In genomic region chrX:41922125-41922521, GRCh38 we compare ENCODE assay signal across 8 cellular contexts. TPM values are rescaled to one million over a fixed set of nuclear protein-coding genes. Genes with fewer than 3 reads are reported as not detected.
A peak's percentile ranks its signal among the peaks of the same experiment; 100 is the strongest.
DNase-seq lines count a peak whose midpoint lies in the region; ATAC-seq and TF ChIP-seq lines count a peak whose summit lies in the region.

No MANE protein-coding gene starts in this region.

- H3K79me2 ChIP-seq in GM23248 (ENCODE audit: insufficient read depth): peaks cover 50% of the 10 kb centered on the region

- TF ChIP-seq EP300 in transverse colon (IDR thresholded peaks at IDR 0.05; ENCODE audit: low read depth): no peak

- H3K4me3 ChIP-seq in AG09309 (ENCODE audit: control insufficient read depth, low read depth, low read length): peak overlapping the region; percentile 67
- H3K4me3 ChIP-seq in GM23248: peak overlapping the region; percentile 93
- peak overlapping the region; percentile 73 for H3K4me3 ChIP-seq in SJSA1
- peak overlapping the region; percentile 53 for H3K4me3 ChIP-seq in mononuclear cell (ENCODE audit: low read length)
- H3K4me3 ChIP-seq in transverse colon: peak overlapping the region; percentile 37 to 81 (median 57)

- peak overlapping the region; percentile 86 for H3K9ac ChIP-seq in GM23248

- peak overlapping the region; percentile 90 for H3K4me2 ChIP-seq in GM23248 (ENCODE audit: unreplicated experiment)

- no peak for TF ChIP-seq POLR2A in transverse colon (IDR thresholded peaks at IDR 0.05)

- no peaks in the 10 kb centered on the region for H3K9me3 Mint-ChIP-seq in central memory CD8-positive, alpha-beta T cell

- peak overlapping the region; percentile 69 for H3K27ac ChIP-seq in GM23248
- H3K27ac ChIP-seq in SJSA1: no peak overlapping the region
- peak overlapping the region; percentile 88 to 95 (median 94) for H3K27ac ChIP-seq in transverse colon

- ATAC-seq in central memory CD8-positive, alpha-beta T cell (replicated peaks; ENCODE audit: extremely low read depth, poor library complexity, severe bottlenecking): peak; percentile 33
- ATAC-seq in GM21423 (IDR thresholded peaks at IDR 0.05; ENCODE audit: unreplicated experiment) (no peak), HG03432 (IDR thresholded peaks at IDR 0.05; ENCODE audit: unreplicated experiment) (no peak)

- H3K27me3 ChIP-seq in GM23248 (replicated peaks; ENCODE audit: insufficient read depth): no peaks in the 10 kb centered on the region
- no peaks in the 10 kb centered on the region for H3K27me3 ChIP-seq in SJSA1 (replicated peaks)
- H3K27me3 ChIP-seq in mononuclear cell (ENCODE audit: insufficient read depth, low read length): no peaks in the 10 kb centered on the region
- H3K27me3 ChIP-seq in transverse colon: no peaks in the 10 kb centered on the region

- peaks cover 41% of the 10 kb centered on the region for H3K4me1 Mint-ChIP-seq in central memory CD8-positive, alpha-beta T cell

- H3K27me3 Mint-ChIP-seq in central memory CD8-positive, alpha-beta T cell: no peaks in the 10 kb centered on the region

- H3K36me3 ChIP-seq in GM23248 (ENCODE audit: low read depth) (no peaks in the 10 kb centered on the region), SJSA1 (no peaks in the 10 kb centered on the region), transverse colon (no peaks in the 10 kb centered on the region)

- in situ Hi-C loops in GM23248 (cut with MboI) (no loop called here), transverse colon (cut with MboI; ENCODE audit: low pct_ligation_motif_present in 1 of 4, low pct_unique_long_range_greater_than_20kb in 1 of 4, low sequenced_read_pairs in 3 of 4) (no loop called here)

- no peaks in the 10 kb centered on the region for H3K9me2 ChIP-seq in GM23248 (ENCODE audit: insufficient read depth)

- H3F3A ChIP-seq in GM23248 (ENCODE audit: insufficient read depth): peaks cover 15% of the 10 kb centered on the region; the same call in 1 of the 2 replicates

- H3K4me3 Mint-ChIP-seq in central memory CD8-positive, alpha-beta T cell: peak overlapping the region; percentile 88

- 0 to 1% methylated on average over 10 to 12 of the region's 12 CpGs for WGBS in GM23248 (ENCODE audit: low coverage in 1 of 2, low lambda C conversion rate in 2 of 2, missing lambda C conversion rate in 2 of 2), 2 experiments
- 38% methylated on average over 12 of the region's 12 CpGs; no CpG with 5 or more reads in 1 of the 2 donors for WGBS in transverse colon (ENCODE audit: low coverage in 1 of 2), 2 donors

- H3K27ac Mint-ChIP-seq in central memory CD8-positive, alpha-beta T cell (ENCODE audit: low read depth): peak overlapping the region; percentile 86

- H3K36me3 Mint-ChIP-seq in central memory CD8-positive, alpha-beta T cell (ENCODE audit: insufficient read depth): peaks cover 14% of the 10 kb centered on the region

- intact Hi-C loops in transverse colon (cut with DNase I; ENCODE audit: low total_unique reads): no loop called here

- TF ChIP-seq CTCF in AG09309 (IDR thresholded peaks at IDR 0.05; ENCODE audit: control insufficient read depth, insufficient read depth, low read depth, low read length, missing control alignments): no peak
- no peak for TF ChIP-seq CTCF in transverse colon (IDR thresholded peaks at IDR 0.05)

- peaks cover 9% of the 10 kb centered on the region for H3K4me1 ChIP-seq in GM23248 (ENCODE audit: insufficient read depth)
- peaks cover 3% of the 10 kb centered on the region; the same call in 1 of the 2 replicates for H3K4me1 ChIP-seq in SJSA1 (replicated peaks)
- peaks cover 17% of the 10 kb centered on the region for H3K4me1 ChIP-seq in mononuclear cell (ENCODE audit: insufficient read depth, low read length)
- peaks cover 0 to 17% (median under 1%) of the 10 kb centered on the region in 4 donors for H3K4me1 ChIP-seq in transverse colon

- no peaks in the 10 kb centered on the region for H4K20me1 ChIP-seq in GM23248 (ENCODE audit: insufficient read depth)

- H2AFZ ChIP-seq in GM23248: peak overlapping the region; percentile 68

- no peaks in the 10 kb centered on the region for H3K9me3 ChIP-seq in GM23248 (ENCODE audit: low read depth)
- no peaks in the 10 kb centered on the region for H3K9me3 ChIP-seq in SJSA1 (replicated peaks)
- H3K9me3 ChIP-seq in mononuclear cell (ENCODE audit: low read depth, low read length): no peaks in the 10 kb centered on the region
- H3K9me3 ChIP-seq in transverse colon: no peaks in the 10 kb centered on the region

- DNase-seq in AG09309 (ENCODE audit: low read depth) (no peak), GM23248 (peak; percentile 68), SJSA1 (ENCODE audit: low read depth in 1 of 2, low spot score in 2 of 2) (peak in 1 of 2 experiments; percentile 21), transverse colon (no peak)
- no peak for DNase-seq in central memory CD8-positive, alpha-beta T cell (ENCODE audit: low spot score in 2 of 2)

RNA-seq across cellular contexts. Expression of gene CASK, which starts 1.2 kb away (rescaled TPM):
- 16.7 and 29.2 TPM in 2 replicates for total RNA-seq in GM23248 (2014; rRNA removed; shearing (Covaris generic))
- polyA plus RNA-seq in GM23248 (2016; fragmentation: Nextera tagmentation; extraction: Ambion mirVana): 2.5 and 2.8 TPM in 2 replicates
- total RNA-seq in SJSA1 (2014; rRNA removed; shearing (Covaris generic)): 15.8 and 25.2 TPM in 2 replicates
- total RNA-seq in mononuclear cell (26.6 TPM), transverse colon (10 to 100 TPM; 26.6 to 86.1 (median 56.3) TPM)
